In the genomic region with DNA sequence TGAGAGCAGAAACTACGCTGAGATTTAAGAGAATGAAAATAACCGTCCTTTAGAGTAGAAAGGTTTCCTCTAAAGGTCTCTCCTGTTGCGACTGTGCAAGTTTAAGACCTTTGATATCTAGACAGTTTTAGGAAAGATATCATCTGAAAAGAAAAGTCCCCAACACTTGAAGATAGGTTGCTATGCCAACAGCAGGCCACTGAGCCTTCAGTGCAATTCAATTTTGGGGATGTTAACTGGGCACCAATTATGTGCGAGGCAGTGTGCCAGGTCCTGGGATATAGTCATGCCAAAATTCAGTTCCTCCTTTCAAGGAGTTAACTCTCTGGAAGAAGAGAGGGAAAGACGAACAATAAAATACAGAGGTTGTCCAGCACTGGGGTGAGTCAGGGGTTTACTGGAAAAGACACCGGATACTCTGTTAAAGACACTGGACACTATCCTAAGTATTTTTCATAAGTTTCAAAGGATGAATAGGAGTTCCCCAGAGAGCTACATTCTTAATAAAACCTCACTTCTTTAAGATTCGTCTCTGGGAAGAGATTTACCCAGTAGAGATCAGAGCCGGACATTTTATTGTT, we compare ENCODE assay signal across 1 cellular context.
TF ChIP-seq lines count a peak whose summit lies in the region.

No MANE protein-coding gene starts in this region.

TF ChIP-seq in GM12878, 131 proteins besides CTCF, POLR2A, EP300 and RAD21 (continued from another document):
- TF ChIP-seq, protein P1, sequence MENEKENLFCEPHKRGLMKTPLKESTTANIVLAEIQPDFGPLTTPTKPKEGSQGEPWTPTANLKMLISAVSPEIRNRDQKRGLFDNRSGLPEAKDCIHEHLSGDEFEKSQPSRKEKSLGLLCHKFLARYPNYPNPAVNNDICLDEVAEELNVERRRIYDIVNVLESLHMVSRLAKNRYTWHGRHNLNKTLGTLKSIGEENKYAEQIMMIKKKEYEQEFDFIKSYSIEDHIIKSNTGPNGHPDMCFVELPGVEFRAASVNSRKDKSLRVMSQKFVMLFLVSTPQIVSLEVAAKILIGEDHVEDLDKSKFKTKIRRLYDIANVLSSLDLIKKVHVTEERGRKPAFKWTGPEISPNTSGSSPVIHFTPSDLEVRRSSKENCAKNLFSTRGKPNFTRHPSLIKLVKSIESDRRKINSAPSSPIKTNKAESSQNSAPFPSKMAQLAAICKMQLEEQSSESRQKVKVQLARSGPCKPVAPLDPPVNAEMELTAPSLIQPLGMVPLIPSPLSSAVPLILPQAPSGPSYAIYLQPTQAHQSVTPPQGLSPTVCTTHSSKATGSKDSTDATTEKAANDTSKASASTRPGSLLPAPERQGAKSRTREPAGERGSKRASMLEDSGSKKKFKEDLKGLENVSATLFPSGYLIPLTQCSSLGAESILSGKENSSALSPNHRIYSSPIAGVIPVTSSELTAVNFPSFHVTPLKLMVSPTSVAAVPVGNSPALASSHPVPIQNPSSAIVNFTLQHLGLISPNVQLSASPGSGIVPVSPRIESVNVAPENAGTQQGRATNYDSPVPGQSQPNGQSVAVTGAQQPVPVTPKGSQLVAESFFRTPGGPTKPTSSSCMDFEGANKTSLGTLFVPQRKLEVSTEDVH (IDR thresholded peaks at IDR 0.05; ENCODE audit: low read depth, partially characterized antibody) = no peak
- no peak for TF ChIP-seq NFYA (IDR thresholded peaks at IDR 0.05; ENCODE audit: borderline replicate concordance, low read depth, low read length)
- no peak for TF ChIP-seq CEBPB (IDR thresholded peaks at IDR 0.05; ENCODE audit: borderline replicate concordance in 1 of 2, low read depth in 2 of 2, low read length in 2 of 2)
